ENCODE assay signal across 8 cellular contexts in the genomic region with DNA sequence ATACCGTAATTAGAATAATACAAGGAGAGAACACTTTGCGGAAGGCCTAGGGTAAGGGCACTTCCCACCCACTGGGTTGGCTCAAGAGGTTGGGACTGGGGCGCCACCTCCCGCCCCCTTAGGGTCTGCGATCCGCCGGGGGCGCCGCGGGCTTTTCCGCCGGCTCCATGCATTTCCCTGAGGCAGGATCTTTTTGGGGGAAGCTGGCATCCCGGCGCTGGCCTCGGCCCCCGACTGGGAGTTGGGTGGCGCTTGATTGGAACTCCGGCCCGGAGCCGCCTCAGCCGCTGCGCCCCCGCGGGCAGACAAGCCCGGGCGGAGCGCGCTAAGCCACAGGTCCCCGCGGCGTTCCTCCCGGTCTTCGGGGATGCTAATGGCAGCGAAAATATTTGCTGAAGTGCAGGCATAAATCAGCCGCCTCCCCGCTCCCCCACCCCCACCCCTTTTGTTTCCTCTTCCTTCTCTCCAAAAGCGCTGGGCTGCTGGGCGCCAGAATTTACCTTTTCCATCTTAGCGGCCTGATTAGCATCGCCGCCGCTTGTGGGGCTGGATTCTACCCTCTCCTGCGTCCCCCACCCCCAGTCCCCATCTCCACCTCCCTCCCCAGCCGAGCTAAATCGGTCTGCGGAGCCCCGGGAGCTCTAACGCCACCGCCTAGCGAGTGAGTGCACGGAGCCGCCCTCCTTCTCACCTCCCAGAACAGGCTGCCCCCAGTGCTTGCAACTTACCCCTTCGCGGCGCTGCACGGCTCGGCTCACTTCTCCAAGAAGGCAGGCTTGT. TPM values are rescaled to one million over a fixed set of nuclear protein-coding genes. Genes with fewer than 3 reads are reported as not detected.
DNase-seq lines count a peak whose midpoint lies in the region; ATAC-seq and TF ChIP-seq lines count a peak whose summit lies in the region.

No MANE protein-coding gene starts in this region.

- H3K9me3 ChIP-seq in thymus (ENCODE audit: control insufficient read depth): no peaks in the 10 kb centered on the region

- peaks cover 12% of the 10 kb centered on the region for H3K4me1 ChIP-seq in thymus (ENCODE audit: control insufficient read depth, insufficient read depth, low read length)

- H3K27ac ChIP-seq in coronary artery (peak overlapping the region; percentile 39 to 75), thymus (ENCODE audit: low read depth) (no peak overlapping the region)

- H3K4me3 ChIP-seq in coronary artery (peak overlapping the region; percentile 77), lower leg skin (ENCODE audit: low read depth, poor library complexity, severe bottlenecking) (peak overlapping the region; percentile 8), thymus (ENCODE audit: low read length) (peak overlapping the region; percentile 50)

- TF ChIP-seq POLR2A in lower leg skin (IDR thresholded peaks at IDR 0.05): no peak

- WGBS in lower leg skin, 2 donors: 4 to 5% methylated on average over 55 to 57 of the region's 57 CpGs
- WGBS in thymus: 2% methylated on average over 57 of the region's 57 CpGs

- intact Hi-C loops in lower leg skin (cut with DNase I; ENCODE audit: low total_unique reads): no loop called here

- TF ChIP-seq CTCF in coronary artery (IDR thresholded peaks at IDR 0.05): no peak
- no peak for TF ChIP-seq CTCF in lower leg skin (IDR thresholded peaks at IDR 0.05)

- peaks cover 23% of the 10 kb centered on the region for H3K27me3 ChIP-seq in thymus (ENCODE audit: control insufficient read depth, insufficient read depth)

- no peaks in the 10 kb centered on the region for H3K36me3 ChIP-seq in thymus (ENCODE audit: control insufficient read depth, insufficient read depth)

- ATAC-seq in HG02798 (IDR thresholded peaks at IDR 0.05; ENCODE audit: poor library complexity, unreplicated experiment) (no peak), GM21619 (IDR thresholded peaks at IDR 0.05; ENCODE audit: unreplicated experiment) (no peak), HG02970 (IDR thresholded peaks at IDR 0.05; ENCODE audit: low FRiP score, unreplicated experiment) (no peak)

- peak; percentile 42 for DNase-seq in DMS153 (lab: John Stamatoyannopoulos, UW)
- peak; percentile 75 for DNase-seq in NCI-H146 (lab: John Stamatoyannopoulos, UW)
- DNase-seq in coronary artery (ENCODE audit: low spot score): peak; percentile 75
- peak in 1 of 2 donors; percentile 88 for DNase-seq in lower leg skin (ENCODE audit: low spot score in 2 of 2)

RNA-seq across cellular contexts. Expression of gene UNC5B, which starts 5.1 kb away (rescaled TPM):
- total RNA-seq in lower leg skin: 10 to 100 TPM in 1 of 4 donors, 1 to 10 TPM in 3; 4.2 to 17.6 (median 8.0) TPM
- 2.2 TPM for polyA plus RNA-seq in thymus

Comparison
In these comparisons a context has a peak if more than half of its experiments do, and no peak if none do; other contexts are left out.
1. H3K4me3 ChIP-seq: peak in every context shown above with its lines; median percentile 77 in coronary artery; 50 in thymus; 8 in lower leg skin.